Comparison of ENCODE assay signal across 26 cellular contexts in the genomic region with DNA sequence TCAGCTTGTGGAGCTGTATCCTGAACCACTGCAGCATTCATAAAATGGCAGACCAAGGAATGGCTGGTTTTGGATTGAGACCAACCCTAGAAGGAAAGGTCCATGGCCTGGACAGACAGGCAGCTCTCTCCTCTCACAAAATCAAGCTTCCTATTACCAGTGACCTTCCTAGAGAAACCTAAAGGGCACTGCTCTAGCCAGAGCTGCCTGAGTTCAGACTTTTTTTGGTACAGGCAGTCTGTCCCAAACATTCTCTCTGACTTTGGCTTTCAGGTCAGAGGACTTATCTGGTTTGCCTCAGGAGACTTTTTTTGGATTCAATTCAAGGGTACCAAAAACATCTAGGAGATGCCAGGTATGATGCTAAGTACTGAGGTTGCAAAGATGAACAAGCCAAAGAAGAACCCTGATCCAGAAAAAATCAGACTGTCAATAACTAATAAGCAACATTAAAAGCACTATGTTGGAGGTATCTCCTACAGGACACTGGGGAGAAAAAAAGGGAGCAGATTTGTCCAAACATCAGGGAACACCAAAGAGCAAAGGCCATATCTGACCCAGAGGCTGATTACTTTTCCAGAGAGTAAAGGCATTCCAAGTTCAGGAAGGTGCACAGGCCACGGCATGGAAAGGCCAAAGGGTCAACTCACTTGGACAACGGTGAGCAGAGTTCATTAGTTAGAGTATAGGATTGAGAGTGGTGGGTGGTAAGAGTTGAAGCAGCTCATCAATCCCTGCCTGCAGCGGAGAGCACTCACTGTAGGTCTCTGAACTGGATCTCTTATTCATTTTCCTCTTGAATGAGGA.
A peak's percentile ranks its signal among the peaks of the same experiment; 100 is the strongest.
DNase-seq lines count a peak whose midpoint lies in the region; ATAC-seq and TF ChIP-seq lines count a peak whose summit lies in the region.
"Had no signal": no experiment of that assay in that cellular context is flagged by ENCODE, and none has a peak within 500 bp of the region (broad histone marks: within the 10 kb centered on the region; RNA-seq: fewer than 3 reads in every experiment).

No MANE protein-coding gene starts in this region.

- ATAC-seq in T-helper 17 cell (no peak), left ventricle myocardium superior (peak; percentile 59), GM18870 (IDR thresholded peaks at IDR 0.05; ENCODE audit: unreplicated experiment) (no peak), GM21825 (IDR thresholded peaks at IDR 0.05; ENCODE audit: unreplicated experiment) (no peak)
- ATAC-seq: activated CD8-positive, alpha-beta memory T cell treated with anti-CD3 and anti-CD28 coated beads, Interleukin-2, amount 10 ng/mL, durations not matched to agents 7 days and 5 days; SK-N-SH treated with all-trans-retinoic acid at 6 μM for 48 hours had no signal

- no peak overlapping the region for H3K4me3 ChIP-seq in parathyroid adenoma (ENCODE audit: low read depth, low read length)
- H3K4me3 ChIP-seq: vagina had no signal

- H3K27ac Mint-ChIP-seq in T-helper 17 cell, result peak overlapping the region; percentile 11
- H3K27ac Mint-ChIP-seq: activated CD4-positive, alpha-beta T cell treated with anti-CD3 and anti-CD28 coated beads, Interleukin-2, amount 10 ng/mL, durations not matched to agents 7 days and 5 days; activated CD8-positive, alpha-beta memory T cell treated with anti-CD3 and anti-CD28 coated beads, Interleukin-2, amount 10 ng/mL, durations not matched to agents 7 days and 5 days; B cell had no signal

- H3K27me3 ChIP-seq in parathyroid adenoma (ENCODE audit: control insufficient read depth, insufficient read depth, low read length), result no peaks in the 10 kb centered on the region
- H3K27me3 ChIP-seq: vagina had no signal

- H3K9me3 ChIP-seq in T-helper 17 cell (ENCODE audit: control insufficient read depth, low read length, poor library complexity, severe bottlenecking) (no peaks in the 10 kb centered on the region), parathyroid adenoma (ENCODE audit: control insufficient read depth, low read length) (no peaks in the 10 kb centered on the region)
- H3K9me3 ChIP-seq: vagina had no signal

- H3K27me3 Mint-ChIP-seq in T-helper 17 cell, result no peaks in the 10 kb centered on the region
- H3K27me3 Mint-ChIP-seq: activated CD4-positive, alpha-beta T cell treated with anti-CD3 and anti-CD28 coated beads, Interleukin-2, amount 10 ng/mL, durations not matched to agents 7 days and 5 days; activated CD8-positive, alpha-beta memory T cell treated with anti-CD3 and anti-CD28 coated beads, Interleukin-2, amount 10 ng/mL, durations not matched to agents 7 days and 5 days; B cell had no signal

- intact Hi-C loops in left ventricle myocardium superior (cut with micrococcal nuclease), result no loop called here

- H3K27ac ChIP-seq in 22Rv1 (peak overlapping the region; percentile 61), parathyroid adenoma (peak overlapping the region; percentile 74)
- H3K27ac ChIP-seq: RWPE1, vagina, WERI-Rb-1 had no signal

- peaks cover 6% of the 10 kb centered on the region for H3K4me1 Mint-ChIP-seq in T-helper 17 cell
- H3K4me1 Mint-ChIP-seq: activated CD4-positive, alpha-beta T cell treated with anti-CD3 and anti-CD28 coated beads, Interleukin-2, amount 10 ng/mL, durations not matched to agents 7 days and 5 days; activated CD8-positive, alpha-beta memory T cell treated with anti-CD3 and anti-CD28 coated beads, Interleukin-2, amount 10 ng/mL, durations not matched to agents 7 days and 5 days had no signal

- H3K9ac ChIP-seq in parathyroid adenoma, result no peak overlapping the region

- TF ChIP-seq CTCF in 22Rv1 (IDR thresholded peaks at IDR 0.05) (no peak), parathyroid adenoma (IDR thresholded peaks at IDR 0.05) (no peak)

- no peaks in the 10 kb centered on the region for H3K79me2 ChIP-seq in parathyroid adenoma

- peak overlapping the region; percentile 19 for H3K4me3 Mint-ChIP-seq in T-helper 17 cell
- H3K4me3 Mint-ChIP-seq: activated CD4-positive, alpha-beta T cell treated with anti-CD3 and anti-CD28 coated beads, Interleukin-2, amount 10 ng/mL, durations not matched to agents 7 days and 5 days; activated CD8-positive, alpha-beta memory T cell treated with anti-CD3 and anti-CD28 coated beads, Interleukin-2, amount 10 ng/mL, durations not matched to agents 7 days and 5 days; B cell had no signal

- no peak overlapping the region for H2AFZ ChIP-seq in parathyroid adenoma

- no peak overlapping the region for H3K4me2 ChIP-seq in parathyroid adenoma (ENCODE audit: low read length)

- H3K36me3 ChIP-seq in parathyroid adenoma (ENCODE audit: control insufficient read depth, insufficient read depth, low read length), result no peaks in the 10 kb centered on the region
- H3K36me3 ChIP-seq: vagina, WERI-Rb-1 had no signal

- peaks cover 7% of the 10 kb centered on the region for H3K36me3 Mint-ChIP-seq in T-helper 17 cell (ENCODE audit: low read depth)
- H3K36me3 Mint-ChIP-seq: activated CD8-positive, alpha-beta memory T cell treated with anti-CD3 and anti-CD28 coated beads, Interleukin-2, amount 10 ng/mL, durations not matched to agents 7 days and 5 days had no signal

- peaks cover 41% of the 10 kb centered on the region for H3K4me1 ChIP-seq in parathyroid adenoma

- DNase-seq in T-helper 17 cell (no peak), left ventricle myocardium superior (no peak), hippocampal formation (lab: John Stamatoyannopoulos, UW) (no peak), T-helper 2 cell (no peak)
- DNase-seq: activated CD4-positive, alpha-beta T cell treated with anti-CD3 and anti-CD28 coated beads, Interleukin-2, amount 10 ng/mL, durations not matched to agents 7 days and 5 days; activated CD8-positive, alpha-beta memory T cell treated with anti-CD3 and anti-CD28 coated beads, Interleukin-2, amount 10 ng/mL, durations not matched to agents 7 days and 5 days; activated naive CD4-positive, alpha-beta T cell treated with anti-CD3 and anti-CD28 coated beads, Interleukin-2, amount 50 U/mL, for 16 hours; COR-L47; HCEC 1CT; mammary epithelial cell; MM.1S; NCI-H1417; NCI-H2081; NCI-H345; NCI-H748 treated with DMSO at 0.1 percent for 48 hours; small intestine; stimulated activated CD4-positive, alpha-beta T cell treated with anti-CD3 and anti-CD28 coated beads, Interleukin-1b, Interleukin-23, amount 100 ng/mL, for 48 hours; WERI-Rb-1 had no signal
